ENCODE assay signal across 28 cellular contexts in the genomic region with DNA sequence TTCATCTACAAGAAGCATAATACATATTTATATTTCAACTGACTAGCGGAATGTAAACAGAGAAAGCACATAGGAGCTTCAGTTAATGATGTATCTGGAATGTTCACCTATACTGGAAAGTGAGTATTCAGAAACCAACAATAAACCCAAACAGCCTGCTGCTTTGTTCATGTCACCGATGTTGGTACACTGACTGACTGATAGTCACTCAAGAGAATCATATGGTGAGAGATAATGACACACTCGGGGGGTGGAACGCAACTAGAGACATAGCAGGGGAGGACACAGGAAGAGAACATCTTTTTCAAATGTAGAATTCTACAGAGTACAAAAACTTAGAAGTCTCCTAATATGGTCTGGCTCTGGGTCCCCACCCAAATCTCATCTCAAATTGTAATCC. TPM values are rescaled to one million over a fixed set of nuclear protein-coding genes. Genes with fewer than 3 reads are reported as not detected.
"Had no signal": no experiment of that assay in that cellular context is flagged by ENCODE, and none has a peak within 500 bp of the region (broad histone marks: within the 10 kb centered on the region; RNA-seq: fewer than 3 reads in every experiment).

No MANE protein-coding gene starts in this region.

- H3K27ac ChIP-seq: colonic mucosa, coronary artery, dorsolateral prefrontal cortex, epithelial cell of prostate, esophagus muscularis mucosa, esophagus squamous epithelium, foreskin keratinocyte, gastrocnemius medialis, gastroesophageal sphincter, heart left ventricle, heart right ventricle, hepatocyte had no signal

- FAIRE-seq: endometrium, endothelial cell of umbilical vein, frontal cortex had no signal

- H3K4me3 ChIP-seq: colonic mucosa, coronary artery, dorsolateral prefrontal cortex, esophagus muscularis mucosa, esophagus squamous epithelium, gastrocnemius medialis, gastroesophageal sphincter, heart left ventricle, heart right ventricle, hepatocyte had no signal

- H3K4me1 ChIP-seq: colonic mucosa, esophagus muscularis mucosa, foreskin keratinocyte, gastrocnemius medialis, gastroesophageal sphincter had no signal

- H2AFZ ChIP-seq: hepatocyte had no signal

- DNase-seq: colonic mucosa; cortex of kidney; dermis blood vessel endothelial cell; dorsolateral prefrontal cortex; effector CD4-positive, alpha-beta T cell; effector CD8-positive, alpha-beta T cell; effector memory CD4-positive, alpha-beta T cell; effector memory CD8-positive, alpha-beta T cell; endodermal cell; erythroblast; esophagus squamous epithelium; foreskin fibroblast; foreskin keratinocyte; foreskin melanocyte; gastrocnemius medialis; glutamatergic neuron; head of caudate nucleus; heart left ventricle; heart right ventricle had no signal

- H3K9me3 ChIP-seq: colonic mucosa, esophagus muscularis mucosa, esophagus squamous epithelium, gastrocnemius medialis, gastroesophageal sphincter, heart left ventricle, heart right ventricle had no signal

- H3K36me3 ChIP-seq: colonic mucosa, esophagus muscularis mucosa, esophagus squamous epithelium, gastrocnemius medialis, gastroesophageal sphincter, heart left ventricle, heart right ventricle had no signal

- ATAC-seq: effector memory CD8-positive, alpha-beta T cell; esophagus mucosa; foreskin keratinocyte; gastrocnemius medialis; gastroesophageal sphincter; heart left ventricle; heart right ventricle had no signal

- H3K4me2 ChIP-seq: hepatocyte had no signal

- H3K79me2 ChIP-seq: hepatocyte had no signal

- H3K27me3 ChIP-seq: colonic mucosa, esophagus muscularis mucosa, foreskin keratinocyte, gastrocnemius medialis, heart left ventricle, heart right ventricle, hepatocyte had no signal

RNA-seq across cellular contexts. Expression of gene PCOLCE2, which starts 15.3 kb away (rescaled TPM):
- total RNA-seq: endothelial cell of umbilical vein had no signal
- polyA plus RNA-seq: endothelial cell of umbilical vein had no signal
